Comparison of ENCODE assay signal across 10 cellular contexts in genomic region chr16:3066440-3066748, GRCh38. TPM values are rescaled to one million over a fixed set of nuclear protein-coding genes. Genes with fewer than 3 reads are reported as not detected.
DNase-seq lines count a peak whose midpoint lies in the region; ATAC-seq and FAIRE-seq lines count a peak whose summit lies in the region.
"Had no signal": no experiment of that assay in that cellular context is flagged by ENCODE, and none has a peak within 500 bp of the region (broad histone marks: within the 10 kb centered on the region; RNA-seq: fewer than 3 reads in every experiment).

No MANE protein-coding gene starts in this region.

- FAIRE-seq in RCC 7860 (lab: Jason Lieb, UNC), result no peak

- H3K36me3 ChIP-seq in muscle layer of duodenum (ENCODE audit: control insufficient read depth in 1 of 2, insufficient read depth in 2 of 2, low read length in 2 of 2) (no peaks in the 10 kb centered on the region), aorta (ENCODE audit: control insufficient read depth in 1 of 2, insufficient read depth in 2 of 2, low read length in 1 of 2) (no peaks in the 10 kb centered on the region)

- H3K4me1 ChIP-seq in muscle layer of duodenum (ENCODE audit: control insufficient read depth in 1 of 2, insufficient read depth in 2 of 2, low read length in 2 of 2) (peaks cover 0 to 6% of the 10 kb centered on the region in 2 donors), aorta (ENCODE audit: control insufficient read depth in 1 of 2, insufficient read depth in 2 of 2, low read length in 2 of 2) (no peaks in the 10 kb centered on the region)

- H3K4me3 Mint-ChIP-seq in stimulated activated naive CD8-positive, alpha-beta T cell treated with anti-CD3 and anti-CD28 coated beads, Interleukin-15, Interleukin-2, amounts not matched to agents 100 ng/mL and 50 ng/mL, for 24 hours, result peak overlapping the region; percentile 99
- peak overlapping the region; percentile 98 for H3K4me3 Mint-ChIP-seq in central memory CD8-positive, alpha-beta T cell
- H3K4me3 Mint-ChIP-seq: naive B cell had no signal

- intact Hi-C loops in aorta (cut with DNase I), result no loop called here

- no peaks in the 10 kb centered on the region for H3K27me3 Mint-ChIP-seq in stimulated activated naive CD8-positive, alpha-beta T cell treated with anti-CD3 and anti-CD28 coated beads, Interleukin-15, Interleukin-2, amounts not matched to agents 100 ng/mL and 50 ng/mL, for 24 hours
- no peaks in the 10 kb centered on the region for H3K27me3 Mint-ChIP-seq in central memory CD8-positive, alpha-beta T cell

- DNase-seq in stimulated activated naive CD8-positive, alpha-beta T cell treated with anti-CD3 and anti-CD28 coated beads, Interleukin-15, Interleukin-2, amounts not matched to agents 100 U/mL and 50 U/mL, for 24 hours, result no peak
- no peak for DNase-seq in central memory CD8-positive, alpha-beta T cell (ENCODE audit: low spot score in 2 of 2)
- DNase-seq in RCC 7860 (ENCODE audit: low spot score) (no peak), NCI-H226 (no peak), aorta (no peak), NCI-H2196 (lab: John Stamatoyannopoulos, UW; ENCODE audit: unreplicated experiment) (no peak)
- DNase-seq: C1 segment of cervical spinal cord, naive B cell had no signal

- H3K36me3 Mint-ChIP-seq in stimulated activated naive CD8-positive, alpha-beta T cell treated with anti-CD3 and anti-CD28 coated beads, Interleukin-15, Interleukin-2, amounts not matched to agents 100 ng/mL and 50 ng/mL, for 24 hours (ENCODE audit: low read depth), result peaks cover 36% of the 10 kb centered on the region
- H3K36me3 Mint-ChIP-seq in central memory CD8-positive, alpha-beta T cell (ENCODE audit: insufficient read depth), result peaks cover 49% of the 10 kb centered on the region
- H3K36me3 Mint-ChIP-seq: naive B cell had no signal

- H3K27ac ChIP-seq in muscle layer of duodenum (ENCODE audit: low read length), result no peak overlapping the region
- no peak overlapping the region for H3K27ac ChIP-seq in aorta (ENCODE audit: low read depth in 1 of 2, low read length in 2 of 2)

- no peaks in the 10 kb centered on the region for H3K9me3 Mint-ChIP-seq in stimulated activated naive CD8-positive, alpha-beta T cell treated with anti-CD3 and anti-CD28 coated beads, Interleukin-15, Interleukin-2, amounts not matched to agents 100 ng/mL and 50 ng/mL, for 24 hours
- no peaks in the 10 kb centered on the region for H3K9me3 Mint-ChIP-seq in central memory CD8-positive, alpha-beta T cell
- H3K9me3 Mint-ChIP-seq: naive B cell had no signal

- H3K27me3 ChIP-seq in muscle layer of duodenum (ENCODE audit: low read depth, low read length) (no peaks in the 10 kb centered on the region), aorta (ENCODE audit: control insufficient read depth in 1 of 2, insufficient read depth in 2 of 2, low read length in 1 of 2) (no peaks in the 10 kb centered on the region)

- 92 to 95% methylated on average over 7 of the region's 7 CpGs for WGBS in aorta, 2 donors

- H3K27ac Mint-ChIP-seq in stimulated activated naive CD8-positive, alpha-beta T cell treated with anti-CD3 and anti-CD28 coated beads, Interleukin-15, Interleukin-2, amounts not matched to agents 100 ng/mL and 50 ng/mL, for 24 hours, result peak overlapping the region; percentile 99
- peak overlapping the region; percentile 98 for H3K27ac Mint-ChIP-seq in central memory CD8-positive, alpha-beta T cell (ENCODE audit: low read depth)

- H3K9me3 ChIP-seq in muscle layer of duodenum (ENCODE audit: control insufficient read depth in 1 of 2, low read length in 2 of 2) (no peaks in the 10 kb centered on the region), aorta (ENCODE audit: control insufficient read depth, low read length) (no peaks in the 10 kb centered on the region)

- H3K4me1 Mint-ChIP-seq in stimulated activated naive CD8-positive, alpha-beta T cell treated with anti-CD3 and anti-CD28 coated beads, Interleukin-15, Interleukin-2, amounts not matched to agents 100 ng/mL and 50 ng/mL, for 24 hours (ENCODE audit: low read depth), result peaks cover 58% of the 10 kb centered on the region
- peaks cover 62% of the 10 kb centered on the region for H3K4me1 Mint-ChIP-seq in central memory CD8-positive, alpha-beta T cell

- peak overlapping the region; percentile 48 to 78 for H3K4me3 ChIP-seq in muscle layer of duodenum (ENCODE audit: low read depth in 1 of 2, low read length in 2 of 2)
- no peak overlapping the region for H3K4me3 ChIP-seq in aorta (ENCODE audit: low read length in 2 of 2)

- ATAC-seq in stimulated activated naive CD8-positive, alpha-beta T cell treated with anti-CD3 and anti-CD28 coated beads, Interleukin-15, Interleukin-2, amounts not matched to agents 100 U/mL and 50 U/mL, for 24 hours, result no peak
- no peak for ATAC-seq in central memory CD8-positive, alpha-beta T cell (replicated peaks; ENCODE audit: extremely low read depth, poor library complexity, severe bottlenecking)
- no peak for ATAC-seq in aorta (ENCODE audit: low FRiP score)

RNA-seq across cellular contexts. Expression of gene IL32, which starts 1.0 kb away (rescaled TPM):
- 10 to 100 TPM; 30.2 to 71.6 TPM for total RNA-seq in aorta
- polyA plus RNA-seq in aorta, result 100 to 1,000 TPM in 1 of 2 donors, 10 to 100 TPM in 1; 18.2 to 137 TPM

RNA-seq across cellular contexts. Expression of gene MMP25, which starts 20.0 kb away (rescaled TPM):
- total RNA-seq in aorta, result 10 to 100 TPM in 1 of 2 donors, 1 to 10 TPM in 1; 3.2 to 11.4 TPM
- under 1 TPM; 0.36 to 0.75 TPM for polyA plus RNA-seq in aorta

RNA-seq across cellular contexts. Expression of gene BICDL2, which starts 29.6 kb away (rescaled TPM):
- under 1 TPM; 0.10 to 0.18 TPM for total RNA-seq in aorta
- 1 to 10 TPM in 1 of 2 donors, under 1 TPM in 1; 0.05 to 3.6 TPM for polyA plus RNA-seq in aorta

RNA-seq across cellular contexts. Expression of gene ZSCAN10, which starts 32.7 kb away (rescaled TPM):
- total RNA-seq in aorta, result not detected
- polyA plus RNA-seq in aorta, result not detected

RNA-seq across cellular contexts. Expression of gene THOC6, which starts 42.6 kb away (rescaled TPM):
- total RNA-seq in aorta, result 10 to 100 TPM; 18.9 to 29.8 TPM
- 10 to 100 TPM; 18.5 to 60.6 TPM for polyA plus RNA-seq in aorta

Comparison
In these comparisons a context has a peak if more than half of its experiments do, and no peak if none do; other contexts are left out.
1. H3K4me3 ChIP-seq: peak in muscle layer of duodenum (2 of 2); none in aorta (0 of 2).